ENCODE assay signal across 1 cellular context in genomic region chr19:35986664-35987570, GRCh38.
TF ChIP-seq lines count a peak whose summit lies in the region.

No MANE protein-coding gene starts in this region.

TF ChIP-seq in HEK293, 187 proteins besides CTCF, POLR2A, EP300 and RAD21 (continued from another document and continues in another):
- no peak for TF ChIP-seq ZBTB49 (tag by site-specific recombination; IDR thresholded peaks at IDR 0.05; ENCODE audit: low read depth)
- peak; percentile 95 for TF ChIP-seq ZNF777 (tag by site-specific recombination; IDR thresholded peaks at IDR 0.05; ENCODE audit: borderline replicate concordance)
- no peak for TF ChIP-seq ZNF596 (tag by site-specific recombination; IDR thresholded peaks at IDR 0.05)
- TF ChIP-seq ZNF791 (tag by site-specific recombination; IDR thresholded peaks at IDR 0.05) = no peak
- peak; percentile 97 for TF ChIP-seq ZBTB17 (tag by site-specific recombination; IDR thresholded peaks at IDR 0.05)
- no peak; the same call in 1 of the 2 replicates for TF ChIP-seq ZNF10 (tag by site-specific recombination; IDR thresholded peaks at IDR 0.05)
- TF ChIP-seq KLF9 (tag by site-specific recombination; IDR thresholded peaks at IDR 0.05; ENCODE audit: low read depth) = peak; percentile 96
- no peak for TF ChIP-seq ZNF302 (tag by site-specific recombination; IDR thresholded peaks at IDR 0.05; ENCODE audit: low read depth)
- peak; percentile 91 for TF ChIP-seq ZBTB11 (tag by site-specific recombination; conservative IDR thresholded peaks at IDR 0.05; ENCODE audit: low read depth)
- TF ChIP-seq KLF10 (tag by site-specific recombination; IDR thresholded peaks at IDR 0.05) = no peak
- TF ChIP-seq AEBP2 (tag by site-specific recombination; IDR thresholded peaks at IDR 0.05; ENCODE audit: borderline replicate concordance) = no peak
- no peak for TF ChIP-seq ZNF239 (tag by site-specific recombination; IDR thresholded peaks at IDR 0.05)
- peak; percentile 75; the same call in 1 of the 2 replicates for TF ChIP-seq ZNF391 (tag by site-specific recombination; IDR thresholded peaks at IDR 0.05; ENCODE audit: borderline replicate concordance, low read depth)
- no peak for TF ChIP-seq SETDB1 (IDR thresholded peaks at IDR 0.05; ENCODE audit: insufficient read length, low read length)
- 0 out of 2 replicates have a peak, but pooled peaks have one; percentile 11 for TF ChIP-seq ZNF701 (tag by site-specific recombination; IDR thresholded peaks at IDR 0.05)
- 0 out of 2 replicates have a peak, but pooled peaks have one; percentile 10 for TF ChIP-seq ZBTB21 (tag by site-specific recombination; IDR thresholded peaks at IDR 0.05)
- no peak for TF ChIP-seq ZNF707 (tag by site-specific recombination; IDR thresholded peaks at IDR 0.05)
- TF ChIP-seq ZBTB26 (tag by site-specific recombination; optimal IDR thresholded peaks at IDR 0.05) = peak; percentile 100
- peak; percentile 85 for TF ChIP-seq ZEB2 (tag by site-specific recombination; IDR thresholded peaks at IDR 0.05)
- no peak for TF ChIP-seq ZNF670 (tag by site-specific recombination; IDR thresholded peaks at IDR 0.05; ENCODE audit: low read depth)
- TF ChIP-seq ZNF16 (tag by site-specific recombination; IDR thresholded peaks at IDR 0.05; ENCODE audit: low read depth) = no peak
- TF ChIP-seq ZNF354C (tag by site-specific recombination; IDR thresholded peaks at IDR 0.05; ENCODE audit: borderline replicate concordance, low read depth) = no peak
- TF ChIP-seq ZNF830 (tag by site-specific recombination; IDR thresholded peaks at IDR 0.05; ENCODE audit: low read depth) = no peak
- TF ChIP-seq ZNF280C (tag by site-specific recombination; IDR thresholded peaks at IDR 0.05) = no peak
- no peak for TF ChIP-seq ZNF155 (tag by site-specific recombination; IDR thresholded peaks at IDR 0.05)
- TF ChIP-seq ZNF214 (tag by site-specific recombination; IDR thresholded peaks at IDR 0.05; ENCODE audit: borderline replicate concordance) = no peak
- TF ChIP-seq ZXDB (tag by site-specific recombination; IDR thresholded peaks at IDR 0.05) = peak; percentile 73
- no peak for TF ChIP-seq ZNF18 (tag by site-specific recombination; IDR thresholded peaks at IDR 0.05)
- peak; percentile 87; the same call in 1 of the 2 replicates for TF ChIP-seq MZF1 (tag by site-specific recombination; IDR thresholded peaks at IDR 0.05; ENCODE audit: borderline replicate concordance)
- TF ChIP-seq ZNF138 (tag by site-specific recombination; IDR thresholded peaks at IDR 0.05; ENCODE audit: borderline replicate concordance) = no peak
- TF ChIP-seq BCL11A (tag by site-specific recombination; IDR thresholded peaks at IDR 0.05; ENCODE audit: low read depth) = peak; percentile 81
- peak; percentile 87 for TF ChIP-seq KLF17 (tag by site-specific recombination; IDR thresholded peaks at IDR 0.05)
- no peak; the same call in none of the 2 replicates for TF ChIP-seq ZNF133 (tag by site-specific recombination; IDR thresholded peaks at IDR 0.05)
- TF ChIP-seq ZSCAN18 (tag by site-specific recombination; IDR thresholded peaks at IDR 0.05) = no peak
- peak; percentile 44 for TF ChIP-seq PRDM4 (tag by site-specific recombination; IDR thresholded peaks at IDR 0.05)
- no peak for TF ChIP-seq ZNF704 (tag by site-specific recombination; IDR thresholded peaks at IDR 0.05)
- TF ChIP-seq ZFP3 (tag by site-specific recombination; IDR thresholded peaks at IDR 0.05; ENCODE audit: low read depth) = no peak
